Comparison of ENCODE assay signal across 8 cellular contexts in the genomic region with DNA sequence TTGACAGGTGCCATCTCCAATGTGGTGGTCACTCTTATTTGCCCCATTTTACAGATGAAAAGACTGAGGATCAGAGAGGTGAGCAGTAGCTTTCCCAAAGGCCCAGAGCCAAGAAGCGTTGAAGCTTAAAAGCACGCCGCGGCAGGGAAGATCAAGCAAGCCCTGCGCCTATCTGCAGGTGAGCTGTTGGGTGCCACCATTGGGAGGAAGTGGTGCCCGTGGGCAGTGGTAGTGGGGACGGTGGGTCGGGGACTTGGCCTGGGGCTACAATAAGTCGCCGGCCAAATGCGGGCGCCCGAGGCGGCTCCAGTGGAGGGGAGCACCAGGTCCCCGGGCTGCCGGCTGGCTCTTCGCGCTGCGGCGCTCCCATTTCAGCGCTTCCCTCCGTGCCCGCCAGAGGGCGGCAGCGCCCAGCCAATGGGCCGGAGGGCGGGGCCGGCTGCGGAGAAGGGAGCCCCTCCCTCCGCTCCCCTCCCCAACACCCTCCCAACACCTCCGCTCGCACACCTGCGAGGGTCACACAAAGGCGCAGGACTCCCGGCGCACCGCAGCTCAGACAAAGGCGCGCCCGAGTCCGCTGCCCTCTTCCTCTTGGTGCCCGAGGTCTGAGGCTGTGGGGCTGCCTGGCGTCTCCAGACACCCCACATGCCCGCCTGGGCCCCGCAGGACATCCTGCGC. TPM values are rescaled to one million over a fixed set of nuclear protein-coding genes. Genes with fewer than 3 reads are reported as not detected.
DNase-seq lines count a peak whose midpoint lies in the region; ATAC-seq, FAIRE-seq and TF ChIP-seq lines count a peak whose summit lies in the region.

No MANE protein-coding gene starts in this region.

- H3K4me3 ChIP-seq in A549 (peak overlapping the region; percentile 35), RWPE2 (ENCODE audit: severe bottlenecking) (no peak overlapping the region), testis (peak overlapping the region; percentile 29 to 43)

- 11% methylated on average over 46 of the region's 46 CpGs for WGBS in A549 (ENCODE audit: missing lambda C conversion rate)
- WGBS in testis, 2 donors = 2 to 4% methylated on average over 10 to 41 of the region's 46 CpGs

- intact Hi-C loops in testis (cut with DNase I; ENCODE audit: low total_unique reads) = no loop called here

- H3K27me3 ChIP-seq in RWPE2 (ENCODE audit: insufficient read depth, poor library complexity, severe bottlenecking) (no peaks in the 10 kb centered on the region), testis (no peaks in the 10 kb centered on the region)

- H3K36me3 ChIP-seq in KOPT-K1 (ENCODE audit: insufficient read depth, low read length) (no peaks in the 10 kb centered on the region), RWPE2 (ENCODE audit: low read depth) (no peaks in the 10 kb centered on the region), testis (ENCODE audit: low read depth, missing control alignments) (no peaks in the 10 kb centered on the region)

- TF ChIP-seq EP300 in A549 (IDR thresholded peaks at IDR 0.05) = no peak

- TF ChIP-seq RAD21 in A549 (conservative IDR thresholded peaks at IDR 0.05 in 1 of 2, IDR thresholded peaks at IDR 0.05 in 1 of 2) = peak; percentile 99 to 100

- H3K27ac ChIP-seq in A549 (peak overlapping the region; percentile 15 to 53; a peak in 4 of 6 replicates), KOPT-K1 (ENCODE audit: low read depth, low read length, poor library complexity, severe bottlenecking) (peak overlapping the region; percentile 12), RWPE2 (ENCODE audit: poor library complexity, severe bottlenecking) (no peak overlapping the region), testis (no peak overlapping the region)

- H3K4me1 ChIP-seq in A549 (peaks cover 9% of the 10 kb centered on the region; the same call in 2 of the 3 replicates), RWPE2 (ENCODE audit: insufficient read depth, poor library complexity, severe bottlenecking) (peaks cover 21% of the 10 kb centered on the region), testis (peaks cover 12% of the 10 kb centered on the region)

- H3K4me2 ChIP-seq in A549 = peak overlapping the region; percentile 92

- FAIRE-seq in A549 (lab: Jason Lieb, UNC) = peak; percentile 61

- POLR2A ChIA-PET in A549 (lab: Yijun Ruan, JAX) = interaction anchor here (1.0 kb wide), 2 partner anchors 44 to 110 kb away, joined by 3 to 4 read pairs; no protein-coding TSS in a partner anchor

- peak; percentile 61 to 95 for DNase-seq in A549 (ENCODE audit: low read depth in 1 of 2, low spot score in 1 of 2)
- DNase-seq in RWPE2 (ENCODE audit: low spot score) = no peak
- peak; percentile 96 for DNase-seq in activated effector memory CD4-positive, alpha-beta T cell treated with anti-CD3 and anti-CD28 coated beads, Interleukin-2, amount 50 U/mL, for 16 hours
- peak; percentile 40 for DNase-seq in globus pallidus (ENCODE audit: low spot score)
- DNase-seq in omental fat pad (ENCODE audit: low spot score) = peak; percentile 30
- peak; percentile 70 for DNase-seq in testis

- TF ChIP-seq CTCF in A549 (IDR thresholded peaks at IDR 0.05) (peak; percentile 100), RWPE2 (IDR thresholded peaks at IDR 0.05; ENCODE audit: poor library complexity, severe bottlenecking) (peak; percentile 94), omental fat pad (IDR thresholded peaks at IDR 0.05) (peak in 2 of 3 donors; percentile 68 to 83), testis (IDR thresholded peaks at IDR 0.05) (peak; percentile 83 to 97 (median 87))

- ATAC-seq in A549 (peak; percentile 74 to 90), RWPE2 (ENCODE audit: low read depth) (peak; percentile 53), omental fat pad (ENCODE audit: low FRiP score) (peak; percentile 58)

- CTCF ChIA-PET in A549 (lab: Yijun Ruan, JAX) = interaction anchor here (0.7 to 23.2 kb wide), 71 partner anchors 9 to 336 kb away, joined by 3 to 678 read pairs (median 4); a partner anchor contains a TSS

- no peak for TF ChIP-seq POLR2A in A549 (IDR thresholded peaks at IDR 0.05; ENCODE audit: low read length)
- TF ChIP-seq POLR2A in GM18526 (IDR thresholded peaks at IDR 0.05; ENCODE audit: extremely low read depth, insufficient read length) = peak; percentile 51
- no peak for TF ChIP-seq POLR2A in testis (IDR thresholded peaks at IDR 0.05)

- H3K9me3 ChIP-seq in A549 = no peaks in the 10 kb centered on the region
- no peaks in the 10 kb centered on the region for H3K9me3 ChIP-seq in KOPT-K1 (ENCODE audit: insufficient read depth, low read length, poor library complexity, severe bottlenecking)
- H3K9me3 ChIP-seq in RWPE2 (ENCODE audit: severe bottlenecking) = no peaks in the 10 kb centered on the region
- H3K9me3 ChIP-seq in testis = no peaks in the 10 kb centered on the region

TF ChIP-seq in A549, 52 proteins besides CTCF, POLR2A, EP300 and RAD21:
- peak; percentile 95 for TF ChIP-seq MAZ (IDR thresholded peaks at IDR 0.05; ENCODE audit: borderline replicate concordance, low read depth, low read length)
- TF ChIP-seq RCOR1 (IDR thresholded peaks at IDR 0.05; ENCODE audit: low read depth, low read length) = no peak
- no peak for TF ChIP-seq JUNB (IDR thresholded peaks at IDR 0.05)
- TF ChIP-seq RNF2 (IDR thresholded peaks at IDR 0.05; ENCODE audit: borderline replicate concordance, low read depth) = 0 out of 2 replicates have a peak, but pooled peaks have one; percentile 29
- peak; percentile 25; the same call in 1 of the 2 replicates for TF ChIP-seq ESRRA (IDR thresholded peaks at IDR 0.05; ENCODE audit: borderline replicate concordance, low read length)
- TF ChIP-seq SMC3 (IDR thresholded peaks at IDR 0.05) = peak; percentile 100
- peak in 1 of 2 experiments; percentile 40; a peak in 1 of 5 replicates for TF ChIP-seq JUN (IDR thresholded peaks at IDR 0.05)

RNA-seq across cellular contexts. Expression of a gene that starts 0.7 kb away (rescaled TPM):
- polyA plus RNA-seq in A549 (2011; rRNA removed) (0.15 and 0.16 TPM in 2 replicates), A549 (2017; fragmentation: RNase III; extraction: RNeasy Plus Mini Kit Qiagen cat#74134 plus additional on column Dnase treatment) (0.24 to 0.49 TPM (median 0.28 TPM) in 3 replicates), testis (ENCODE audit: insufficient read depth, low read depth, low replicate concordance) (13.2 TPM)
- 0.13 and 0.14 TPM in 2 replicates for polyA plus RNA-seq in A549 (2012; cell fraction: cytosol; rRNA removed)
- 0.56 and 0.83 TPM in 2 replicates for polyA plus RNA-seq in A549 (2012; cell fraction: nucleus; rRNA removed)
- 0.58 TPM in 1 of 2 replicates, not detected in the other for polyA minus RNA-seq in A549 (2011; rRNA and poly(A)+ RNA removed)
- total RNA-seq in omental fat pad (1 to 10 TPM in 3 of 4 donors, under 1 TPM in 1; 0.56 to 3.2 (median 1.5) TPM), testis (10 to 100 TPM in 1 of 2 donors, 1 to 10 TPM in 1; 9.4 to 20.6 TPM)

RNA-seq across cellular contexts. Expression of a gene that starts 57.0 kb away (rescaled TPM):
- polyA plus RNA-seq in A549 (2011; rRNA removed) (11.3 and 16.9 TPM in 2 replicates), A549 (2017; fragmentation: RNase III; extraction: RNeasy Plus Mini Kit Qiagen cat#74134 plus additional on column Dnase treatment) (20.9 to 21.8 TPM (median 21.1 TPM) in 3 replicates), testis (ENCODE audit: insufficient read depth, low read depth, low replicate concordance) (47.4 TPM)
- polyA plus RNA-seq in A549 (2012; cell fraction: cytosol; rRNA removed) = 17.0 and 26.0 TPM in 2 replicates
- 31.8 and 49.4 TPM in 2 replicates for polyA plus RNA-seq in A549 (2012; cell fraction: nucleus; rRNA removed)
- 41.8 and 63.4 TPM in 2 replicates for polyA minus RNA-seq in A549 (2011; rRNA and poly(A)+ RNA removed)
- total RNA-seq in omental fat pad (10 to 100 TPM; 11.6 to 22.9 (median 12.8) TPM), testis (10 to 100 TPM; 63.2 to 64.8 TPM)

Comparison
In these comparisons a context has a peak if more than half of its experiments do, and no peak if none do; other contexts are left out.
1. H3K27ac ChIP-seq: peak in A549 (2 of 2) and KOPT-K1 (single experiment); none in RWPE2 (single experiment) and testis (0 of 2).
2. Peak in every context shown above with its lines, with median percentiles within 50 percentile points of each other: ATAC-seq and CTCF ChIP-seq.